Comparison of ENCODE assay signal across 1 cellular context in genomic region chr7:127362364-127363027, GRCh38.
TF ChIP-seq lines count a peak whose summit lies in the region.

No MANE protein-coding gene starts in this region.

TF ChIP-seq in K562, 482 proteins besides CTCF, POLR2A, EP300 and RAD21 (continued from another document):
- TF ChIP-seq ZBTB40 (IDR thresholded peaks at IDR 0.05) (peak; percentile 45; the same call in 1 of the 2 replicates), ZBTB40 (CRISPR knock-in tag; IDR thresholded peaks at IDR 0.05) (no peak), CBFA2T3 (IDR thresholded peaks at IDR 0.05) (peak; percentile 83), SOX6 (IDR thresholded peaks at IDR 0.05) (peak; percentile 73), TARDBP (IDR thresholded peaks at IDR 0.05) (no peak), KHSRP (IDR thresholded peaks at IDR 0.05) (0 out of 2 replicates have a peak, but pooled peaks have one; percentile 52), SMARCE1 (IDR thresholded peaks at IDR 0.05) (peak; percentile 42; the same call in 1 of the 2 replicates), CTBP1 (IDR thresholded peaks at IDR 0.05; ENCODE audit: borderline replicate concordance) (0 out of 2 replicates have a peak, but pooled peaks have one; percentile 16), TAL1 (IDR thresholded peaks at IDR 0.05) (peak; percentile 72), FOXK2 (conservative IDR thresholded peaks at IDR 0.05 in 1 of 2, IDR thresholded peaks at IDR 0.05 in 1 of 2; ENCODE audit: low read depth in 2 of 2) (0 out of 4 replicates have a peak, but pooled peaks of 1 of the 2 experiments have one; percentile 18), GATAD2A (IDR thresholded peaks at IDR 0.05) (0 out of 2 replicates have a peak, but pooled peaks have one; percentile 6), ZNF609 (CRISPR knock-in tag; IDR thresholded peaks at IDR 0.05; ENCODE audit: borderline replicate concordance) (no peak), ZMIZ1 (IDR thresholded peaks at IDR 0.05; ENCODE audit: low read depth in 2 of 2, low read length in 2 of 2) (no peak), SMARCA4 (IDR thresholded peaks at IDR 0.05) (peak; percentile 64; the same call in 1 of the 2 replicates), MTA2 (IDR thresholded peaks at IDR 0.05; ENCODE audit: low read depth) (peak; percentile 53; the same call in 1 of the 2 replicates), DPF2 (IDR thresholded peaks at IDR 0.05) (peak; percentile 82), HSF4 (CRISPR knock-in tag; IDR thresholded peaks at IDR 0.05; ENCODE audit: borderline replicate concordance) (0 out of 2 replicates have a peak, but pooled peaks have one; percentile 30), PML (IDR thresholded peaks at IDR 0.05; ENCODE audit: low read length) (0 out of 2 replicates have a peak, but pooled peaks have one; percentile 36), SRSF1 (IDR thresholded peaks at IDR 0.05; ENCODE audit: low read depth, low read length) (no peak), ARID1B (IDR thresholded peaks at IDR 0.05) (peak; percentile 87), TCF3 (CRISPR knock-in tag; IDR thresholded peaks at IDR 0.05) (peak; percentile 70)
